8 cellular contexts compared by ENCODE assay signal in genomic region chr1:178542554-178543290, GRCh38. TPM values are rescaled to one million over a fixed set of nuclear protein-coding genes. Genes with fewer than 3 reads are reported as not detected.
A peak's percentile ranks its signal among the peaks of the same experiment; 100 is the strongest.
DNase-seq lines count a peak whose midpoint lies in the region; ATAC-seq and TF ChIP-seq lines count a peak whose summit lies in the region.

No MANE protein-coding gene starts in this region.

- peaks cover 0 to 2% (median 0%) of the 10 kb centered on the region in 5 donors for H3K27me3 Mint-ChIP-seq in naive thymus-derived CD8-positive, alpha-beta T cell

- peak overlapping the region; percentile 86 to 96 (median 92) for H3K4me3 Mint-ChIP-seq in naive thymus-derived CD8-positive, alpha-beta T cell

- H3K4me1 ChIP-seq in HUES48 (ENCODE audit: control insufficient read depth, insufficient read depth, low read length): no peaks in the 10 kb centered on the region; the same call in 1 of the 2 replicates

- H3K9me3 Mint-ChIP-seq in naive thymus-derived CD8-positive, alpha-beta T cell: no peaks in the 10 kb centered on the region

- peaks cover 0 to 2% (median 0%) of the 10 kb centered on the region in 3 donors for H3K36me3 Mint-ChIP-seq in naive thymus-derived CD8-positive, alpha-beta T cell

- peak overlapping the region; percentile 66 to 90 (median 87) for H3K27ac Mint-ChIP-seq in naive thymus-derived CD8-positive, alpha-beta T cell

- H3K4me1 Mint-ChIP-seq in naive thymus-derived CD8-positive, alpha-beta T cell: peaks cover 5 to 35% (median 17%) of the 10 kb centered on the region in 4 donors

- POLR2A ChIA-PET in naive thymus-derived CD8-positive, alpha-beta T cell (lab: Charles Lee): interaction anchor here (0.8 to 1.5 kb wide), 2 partner anchors 183 to 211 kb away, joined by 3 to 5 read pairs; partner anchors contain the start of gene RALGPS2

- peak; percentile 28 for DNase-seq in DMS 273 treated with DMSO at 0.1 percent for 48 hours (lab: John Stamatoyannopoulos, UW)
- peak; percentile 80 to 84 for DNase-seq in activated T-helper 1 cell treated with anti-CD3 and anti-CD28 coated beads, Interleukin-2, amount 50 U/mL, for 16 hours (ENCODE audit: low read depth in 1 of 2, low spot score in 1 of 2)
- peak; percentile 83 for DNase-seq in fibroblast of mammary gland (ENCODE audit: low read depth)
- peak; percentile 69 to 95 (median 84) for DNase-seq in naive thymus-derived CD8-positive, alpha-beta T cell
- DNase-seq in stimulated activated naive CD4-positive, alpha-beta T cell (lab: John Stamatoyannopoulos, UW): peak; percentile 64 to 91 (median 76)

- H3K36me3 ChIP-seq in HUES48 (ENCODE audit: control insufficient read depth, insufficient read depth, low read length): peaks cover 8% of the 10 kb centered on the region

- H3K4me3 ChIP-seq in HUES48 (ENCODE audit: low read depth, low read length): peak overlapping the region; percentile 95
- peak overlapping the region; percentile 78 for H3K4me3 ChIP-seq in fibroblast of mammary gland (ENCODE audit: control insufficient read depth, low read depth, low read length)

- TF ChIP-seq CTCF in fibroblast of mammary gland (conservative IDR thresholded peaks at IDR 0.05; ENCODE audit: control insufficient read depth, insufficient read depth, low read depth, low read length): peak; percentile 70

- H3K27ac ChIP-seq in HUES48 (ENCODE audit: low read depth, low read length): peak overlapping the region; percentile 90

- ATAC-seq in GM21447 (IDR thresholded peaks at IDR 0.05; ENCODE audit: unreplicated experiment): peak; percentile 71
- ATAC-seq in naive thymus-derived CD8-positive, alpha-beta T cell: peak; percentile 91

- H3K9ac ChIP-seq in HUES48 (ENCODE audit: low read depth, low read length): peak overlapping the region; percentile 63

- H3K9me3 ChIP-seq in HUES48 (ENCODE audit: control insufficient read depth, insufficient read depth, low read length): no peaks in the 10 kb centered on the region

- H3K27me3 ChIP-seq in HUES48 (ENCODE audit: control insufficient read depth, insufficient read depth, low read length): no peaks in the 10 kb centered on the region

TF ChIP-seq in PFSK-1, 5 proteins besides CTCF, POLR2A, EP300 and RAD21:
- TF ChIP-seq SIN3A (IDR thresholded peaks at IDR 0.05; ENCODE audit: borderline replicate concordance, insufficient read depth, low read length): 0 out of 2 replicates have a peak, but pooled peaks have one; percentile 24
- peak; percentile 56 for TF ChIP-seq FOXP2 (optimal IDR thresholded peaks at IDR 0.05; ENCODE audit: borderline replicate concordance, extremely low read depth, extremely low read length, insufficient read depth)
- peak; percentile 62; the same call in 1 of the 2 replicates for TF ChIP-seq TAF1 (IDR thresholded peaks at IDR 0.05; ENCODE audit: borderline replicate concordance, insufficient read depth, low read length)
- TF ChIP-seq POLR2AphosphoS5 (IDR thresholded peaks at IDR 0.05; ENCODE audit: low read depth, low read length): no peak
- TF ChIP-seq REST (IDR thresholded peaks at IDR 0.05; ENCODE audit: insufficient read depth in 1 of 2, low read depth in 2 of 2, low read length in 2 of 2): 0 out of 4 replicates have a peak, but pooled peaks of 1 of the 2 experiments have one; percentile 5

RNA-seq across cellular contexts. Expression of gene TEX35, which starts 29.8 kb away (rescaled TPM):
- not detected for polyA plus RNA-seq in PFSK-1 (2012; ENCODE audit: insufficient read length, low read depth)
- not detected for total RNA-seq in naive thymus-derived CD8-positive, alpha-beta T cell
- polyA plus RNA-seq in naive thymus-derived CD8-positive, alpha-beta T cell: not detected

RNA-seq across cellular contexts. Expression of gene CLEC20A, which starts 46.0 kb away (rescaled TPM):
- not detected for polyA plus RNA-seq in PFSK-1 (2012; ENCODE audit: insufficient read length, low read depth)
- under 1 TPM in 1 of 2 experiments, not detected in 1; 0.47 TPM for total RNA-seq in naive thymus-derived CD8-positive, alpha-beta T cell
- polyA plus RNA-seq in naive thymus-derived CD8-positive, alpha-beta T cell: not detected

Comparison
In these comparisons a context has a peak if more than half of its experiments do, and no peak if none do; other contexts are left out.
1. Peak in every context shown above with its lines: DNase-seq, ATAC-seq, H3K4me3 ChIP-seq and H3K27ac ChIP-seq.
2. DNase-seq: peak in every context shown above with its lines; median percentile 84 in naive thymus-derived CD8-positive, alpha-beta T cell; 83 in fibroblast of mammary gland; 82 in activated T-helper 1 cell treated with anti-CD3 and anti-CD28 coated beads, Interleukin-2, amount 50 U/mL, for 16 hours; 76 in stimulated activated naive CD4-positive, alpha-beta T cell; 28 in DMS 273 treated with DMSO at 0.1 percent for 48 hours.